ENCODE assay signal across 21 cellular contexts in the genomic region with DNA sequence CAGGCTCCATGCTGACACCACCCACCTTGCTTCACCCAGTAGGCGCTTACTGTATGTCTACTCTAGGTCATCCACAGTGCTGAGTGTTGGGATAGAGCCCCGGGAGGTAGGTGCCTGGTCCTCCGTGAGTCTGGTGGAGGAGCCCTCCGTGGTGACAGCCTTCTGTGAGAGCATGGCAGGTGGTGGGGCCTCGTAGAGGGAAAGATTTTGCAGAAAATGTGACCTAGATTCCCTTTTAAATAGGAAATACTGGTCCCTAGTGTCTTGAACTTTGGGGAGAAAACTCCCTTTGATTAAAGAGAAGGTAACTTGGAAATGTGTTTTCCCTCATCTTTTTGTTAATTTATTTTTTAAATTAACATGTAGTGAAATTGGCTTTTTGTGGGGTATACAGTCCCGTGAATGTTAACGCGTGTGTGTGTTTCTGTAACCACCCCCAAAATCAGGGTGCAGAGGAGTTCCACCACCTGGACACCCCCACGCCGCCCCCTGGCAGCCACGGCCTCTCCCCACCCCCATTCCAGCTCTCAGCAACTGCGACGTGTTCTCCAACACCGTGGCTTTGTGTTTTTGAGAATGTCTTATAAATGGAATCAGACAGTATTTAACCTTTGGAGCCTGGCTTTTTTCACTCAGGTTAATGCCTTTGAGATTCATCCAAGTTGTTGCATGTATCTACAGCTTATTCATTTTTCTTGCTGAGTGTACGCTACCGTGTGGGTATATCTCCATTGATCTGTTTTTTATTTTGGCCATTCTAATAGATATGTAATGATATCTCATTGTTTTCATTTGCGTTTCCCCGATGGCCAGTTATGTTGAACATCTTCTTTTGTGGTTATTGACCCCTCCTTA.
DNase-seq lines count a peak whose midpoint lies in the region; ATAC-seq, FAIRE-seq and TF ChIP-seq lines count a peak whose summit lies in the region.
"Had no signal": no experiment of that assay in that cellular context is flagged by ENCODE, and none has a peak within 500 bp of the region (broad histone marks: within the 10 kb centered on the region; RNA-seq: fewer than 3 reads in every experiment).

No MANE protein-coding gene starts in this region.

- ATAC-seq in activated CD8-positive, alpha-beta T cell treated with anti-CD3 and anti-CD28 coated beads, Interleukin-2, amount 10 ng/mL, durations not matched to agents 7 days and 5 days, result no peak
- no peak for ATAC-seq in activated CD8-positive, alpha-beta T cell treated with anti-CD3 and anti-CD28 coated beads for 36 hours
- ATAC-seq in right lobe of liver (peak; percentile 6 to 62 (median 57)), HepG2 (no peak)

- H3K27ac ChIP-seq in right lobe of liver, result peak overlapping the region in 1 of 3 donors; percentile 2
- no peak overlapping the region for H3K27ac ChIP-seq in HepG2 (ENCODE audit: extremely low read length, insufficient read depth, low read length)
- H3K27ac ChIP-seq: GM23248, HL-60, Peyer's patch had no signal

- in situ Hi-C loops in HepG2 (cut with HindIII; ENCODE audit: extremely low pct_ligation_motif_present, low pct_unique_long_range_greater_than_20kb), result no loop called here

- no TSS peak for BruUV-seq in HepG2 (replicated peaks; lab: Mats Ljungman, UMichigan)

- H3K9me3 Mint-ChIP-seq in activated CD8-positive, alpha-beta T cell treated with anti-CD3 and anti-CD28 coated beads, Interleukin-2, amount 10 ng/mL, durations not matched to agents 7 days and 5 days (ENCODE audit: insufficient read depth), result peaks cover 25% of the 10 kb centered on the region
- H3K9me3 Mint-ChIP-seq in activated CD8-positive, alpha-beta T cell treated with anti-CD3 and anti-CD28 coated beads for 36 hours, result peaks cover 37% of the 10 kb centered on the region
- H3K9me3 Mint-ChIP-seq in activated CD4-positive, alpha-beta memory T cell treated with anti-CD3 and anti-CD28 coated beads, Interleukin-2, amount 10 ng/mL, durations not matched to agents 7 days and 5 days, result peaks cover 20% of the 10 kb centered on the region

- H3K27me3 ChIP-seq in right lobe of liver (no peaks in the 10 kb centered on the region), HepG2 (ENCODE audit: control insufficient read depth in 1 of 2, insufficient read depth in 2 of 2, low read length in 2 of 2) (no peaks in the 10 kb centered on the region)
- H3K27me3 ChIP-seq: Peyer's patch had no signal

- H3K36me3 ChIP-seq in right lobe of liver (no peaks in the 10 kb centered on the region), HepG2 (replicated peaks in 1 of 2; ENCODE audit: control insufficient read depth in 1 of 2, insufficient read depth in 2 of 2, low read length in 2 of 2) (no peaks in the 10 kb centered on the region)
- H3K36me3 ChIP-seq: HAP-1, Peyer's patch had no signal

- DNase-seq in activated CD8-positive, alpha-beta T cell treated with anti-CD3 and anti-CD28 coated beads, Interleukin-2, amount 10 ng/mL, durations not matched to agents 7 days and 5 days, result peak; percentile 4
- DNase-seq in activated CD8-positive, alpha-beta T cell treated with anti-CD3 and anti-CD28 coated beads for 36 hours, result no peak
- DNase-seq in right lobe of liver (peak; percentile 9 to 35 (median 26)), HepG2 (ENCODE audit: low spot score) (no peak), posterior vena cava (ENCODE audit: low spot score) (peak; percentile 30), GM12892 (ENCODE audit: insufficient read length) (no peak), NCI-H1694 treated with DMSO at 0.1 percent for 48 hours (lab: John Stamatoyannopoulos, UW) (no peak)
- DNase-seq in activated CD4-positive, alpha-beta memory T cell treated with anti-CD3 and anti-CD28 coated beads, Interleukin-2, amount 10 ng/mL, durations not matched to agents 7 days and 5 days, result no peak
- DNase-seq: 8988T, COR-L47, GDM1, GM23248, IMR-90, Karpas-422, NCI-H1417 treated with DMSO at 0.1 percent for 48 hours, NCI-H2029 treated with DMSO at 0.1 percent for 48 hours, NCI-H2171 treated with DMSO at 0.1 percent for 48 hours had no signal

- no peaks in the 10 kb centered on the region for H3K79me2 ChIP-seq in HepG2 (ENCODE audit: insufficient read depth, low read length)

- H3K27ac Mint-ChIP-seq in activated CD8-positive, alpha-beta T cell treated with anti-CD3 and anti-CD28 coated beads, Interleukin-2, amount 10 ng/mL, durations not matched to agents 7 days and 5 days, result no peak overlapping the region
- H3K27ac Mint-ChIP-seq in activated CD8-positive, alpha-beta T cell treated with anti-CD3 and anti-CD28 coated beads for 36 hours, result no peak overlapping the region
- no peak overlapping the region for H3K27ac Mint-ChIP-seq in activated CD4-positive, alpha-beta memory T cell treated with anti-CD3 and anti-CD28 coated beads, Interleukin-2, amount 10 ng/mL, durations not matched to agents 7 days and 5 days

- no peak for FAIRE-seq in HepG2 (lab: Jason Lieb, UNC)
- FAIRE-seq in GM12892 (lab: Jason Lieb, UNC), result no peak
- FAIRE-seq: GM19239 had no signal

- no peaks in the 10 kb centered on the region for H3K27me3 Mint-ChIP-seq in activated CD8-positive, alpha-beta T cell treated with anti-CD3 and anti-CD28 coated beads, Interleukin-2, amount 10 ng/mL, durations not matched to agents 7 days and 5 days (ENCODE audit: low read depth)
- no peaks in the 10 kb centered on the region for H3K27me3 Mint-ChIP-seq in activated CD8-positive, alpha-beta T cell treated with anti-CD3 and anti-CD28 coated beads for 36 hours
- no peaks in the 10 kb centered on the region for H3K27me3 Mint-ChIP-seq in activated CD4-positive, alpha-beta memory T cell treated with anti-CD3 and anti-CD28 coated beads, Interleukin-2, amount 10 ng/mL, durations not matched to agents 7 days and 5 days

- no peak for TF ChIP-seq EP300 in HepG2 (IDR thresholded peaks at IDR 0.05; ENCODE audit: low read depth in 2 of 2, low read length in 2 of 2)
- no peak for TF ChIP-seq EP300 in HepG2 (CRISPR knock-in tag; IDR thresholded peaks at IDR 0.05; ENCODE audit: borderline replicate concordance)

- H3K4me2 ChIP-seq in HepG2 (ENCODE audit: low read depth, low read length), result no peak overlapping the region

- no peak overlapping the region for H3K4me3 Mint-ChIP-seq in activated CD8-positive, alpha-beta T cell treated with anti-CD3 and anti-CD28 coated beads, Interleukin-2, amount 10 ng/mL, durations not matched to agents 7 days and 5 days
- no peak overlapping the region for H3K4me3 Mint-ChIP-seq in activated CD8-positive, alpha-beta T cell treated with anti-CD3 and anti-CD28 coated beads for 36 hours
- no peak overlapping the region for H3K4me3 Mint-ChIP-seq in activated CD4-positive, alpha-beta memory T cell treated with anti-CD3 and anti-CD28 coated beads, Interleukin-2, amount 10 ng/mL, durations not matched to agents 7 days and 5 days

- peaks cover 3% of the 10 kb centered on the region for H3K36me3 Mint-ChIP-seq in activated CD8-positive, alpha-beta T cell treated with anti-CD3 and anti-CD28 coated beads, Interleukin-2, amount 10 ng/mL, durations not matched to agents 7 days and 5 days (ENCODE audit: low read depth)
- H3K36me3 Mint-ChIP-seq in activated CD8-positive, alpha-beta T cell treated with anti-CD3 and anti-CD28 coated beads for 36 hours (ENCODE audit: low read depth), result peaks cover 41% of the 10 kb centered on the region
- no peaks in the 10 kb centered on the region for H3K36me3 Mint-ChIP-seq in activated CD4-positive, alpha-beta memory T cell treated with anti-CD3 and anti-CD28 coated beads, Interleukin-2, amount 10 ng/mL, durations not matched to agents 7 days and 5 days (ENCODE audit: low read depth)

- no peak for TF ChIP-seq CTCF in activated CD8-positive, alpha-beta T cell treated with anti-CD3 and anti-CD28 coated beads for 36 hours (IDR thresholded peaks at IDR 0.05)
- TF ChIP-seq CTCF in right lobe of liver (IDR thresholded peaks at IDR 0.05) (no peak), HepG2 (CRISPR knock-in tag; IDR thresholded peaks at IDR 0.05) (no peak)

- H3K4me1 ChIP-seq in right lobe of liver (peaks cover 0 to 5% (median 0%) of the 10 kb centered on the region in 4 donors), HepG2 (ENCODE audit: insufficient read depth, low read length) (no peaks in the 10 kb centered on the region)
- H3K4me1 ChIP-seq: HAP-1, Peyer's patch had no signal

- intact Hi-C loops in activated CD8-positive, alpha-beta T cell treated with anti-CD3 and anti-CD28 coated beads for 36 hours (cut with micrococcal nuclease), result no loop called here
- intact Hi-C loops in right lobe of liver (cut with DNase I) (no loop called here), HepG2 (cut with micrococcal nuclease; ENCODE audit: unreplicated experiment) (no loop called here), posterior vena cava (cut with DNase I) (no loop called here)

- CTCF ChIA-PET in activated CD8-positive, alpha-beta T cell treated with anti-CD3 and anti-CD28 coated beads, Interleukin-2, amount 10 ng/mL, durations not matched to agents 7 days and 5 days (lab: Charles Lee), result no interaction called here
- CTCF ChIA-PET in activated CD8-positive, alpha-beta T cell treated with anti-CD3 and anti-CD28 coated beads for 36 hours (lab: Charles Lee), result no interaction called here
- CTCF ChIA-PET in HepG2 (lab: Yijun Ruan, JAX; ENCODE audit: low intra/inter-chr PET ratio, low total read pairs), result no interaction called here
- CTCF ChIA-PET in activated CD4-positive, alpha-beta memory T cell treated with anti-CD3 and anti-CD28 coated beads, Interleukin-2, amount 10 ng/mL, durations not matched to agents 7 days and 5 days (lab: Charles Lee), result no interaction called here

- H4K20me1 ChIP-seq in HepG2 (ENCODE audit: insufficient read depth, low read length), result no peaks in the 10 kb centered on the region

- POLR2A ChIA-PET in activated CD8-positive, alpha-beta T cell treated with anti-CD3 and anti-CD28 coated beads, Interleukin-2, amount 10 ng/mL, durations not matched to agents 7 days and 5 days (lab: Charles Lee), result no interaction called here
- POLR2A ChIA-PET in activated CD8-positive, alpha-beta T cell treated with anti-CD3 and anti-CD28 coated beads for 36 hours (lab: Charles Lee), result no interaction called here
- POLR2A ChIA-PET in HepG2 (lab: Yijun Ruan, JAX), result no interaction called here
- POLR2A ChIA-PET in activated CD4-positive, alpha-beta memory T cell treated with anti-CD3 and anti-CD28 coated beads, Interleukin-2, amount 10 ng/mL, durations not matched to agents 7 days and 5 days (lab: Charles Lee), result no interaction called here

- TF ChIP-seq RAD21 in HepG2 (CRISPR knock-in tag; IDR thresholded peaks at IDR 0.05), result no peak

- no peak overlapping the region for H3K4me3 ChIP-seq in right lobe of liver
- no peak overlapping the region for H3K4me3 ChIP-seq in HepG2 (replicated peaks in 1 of 3; ENCODE audit: insufficient read depth in 1 of 3, low read depth in 2 of 3, low read length in 3 of 3)
- H3K4me3 ChIP-seq: GM23248, HAP-1, Peyer's patch had no signal

- H3K9ac ChIP-seq in HepG2 (ENCODE audit: insufficient read depth, low read depth, low read length), result no peak overlapping the region
- H3K9ac ChIP-seq: GM23248 had no signal

- no peak overlapping the region for H2AFZ ChIP-seq in HepG2 (ENCODE audit: low read length)
- H2AFZ ChIP-seq: GM23248 had no signal

- 59% methylated on average over 15 of the region's 18 CpGs for WGBS in right lobe of liver (ENCODE audit: insufficient coverage, low coverage, low lambda C conversion rate, missing lambda C conversion rate)
- WGBS in HepG2 (ENCODE audit: low lambda C conversion rate), result 86% methylated on average over 18 of the region's 18 CpGs

- no peak for TF ChIP-seq POLR2A in right lobe of liver (IDR thresholded peaks at IDR 0.05)
- no peak for TF ChIP-seq POLR2A in HepG2 (IDR thresholded peaks at IDR 0.05; ENCODE audit: insufficient read depth in 1 of 2, low read depth in 2 of 2, low read length in 2 of 2)
- no peak for TF ChIP-seq POLR2A in GM12892 (IDR thresholded peaks at IDR 0.05; ENCODE audit: low read depth, low read length)

- no peaks in the 10 kb centered on the region for H3K4me1 Mint-ChIP-seq in activated CD8-positive, alpha-beta T cell treated with anti-CD3 and anti-CD28 coated beads, Interleukin-2, amount 10 ng/mL, durations not matched to agents 7 days and 5 days (ENCODE audit: low read depth)
- no peaks in the 10 kb centered on the region for H3K4me1 Mint-ChIP-seq in activated CD8-positive, alpha-beta T cell treated with anti-CD3 and anti-CD28 coated beads for 36 hours (ENCODE audit: low read depth)
- no peaks in the 10 kb centered on the region for H3K4me1 Mint-ChIP-seq in activated CD4-positive, alpha-beta memory T cell treated with anti-CD3 and anti-CD28 coated beads, Interleukin-2, amount 10 ng/mL, durations not matched to agents 7 days and 5 days

- no peaks in the 10 kb centered on the region for H3K9me3 ChIP-seq in right lobe of liver
- peaks cover 57% of the 10 kb centered on the region for H3K9me3 ChIP-seq in HepG2 (ENCODE audit: low read length)
- H3K9me3 ChIP-seq: HAP-1 had no signal

Comparison
In these comparisons a context has a peak if more than half of its experiments do, and no peak if none do; other contexts are left out.
1. ATAC-seq: peak in right lobe of liver (4 of 4); none in activated CD8-positive, alpha-beta T cell treated with anti-CD3 and anti-CD28 coated beads, Interleukin-2, amount 10 ng/mL, durations not matched to agents 7 days and 5 days (single experiment), activated CD8-positive, alpha-beta T cell treated with anti-CD3 and anti-CD28 coated beads for 36 hours (single experiment) and HepG2 (single experiment).
2. DNase-seq: peak in activated CD8-positive, alpha-beta T cell treated with anti-CD3 and anti-CD28 coated beads, Interleukin-2, amount 10 ng/mL, durations not matched to agents 7 days and 5 days (single experiment), right lobe of liver (3 of 3) and posterior vena cava (single experiment); none in activated CD8-positive, alpha-beta T cell treated with anti-CD3 and anti-CD28 coated beads for 36 hours (single experiment), HepG2 (single experiment), activated CD4-positive, alpha-beta memory T cell treated with anti-CD3 and anti-CD28 coated beads, Interleukin-2, amount 10 ng/mL, durations not matched to agents 7 days and 5 days (single experiment), GM12892 (single experiment) and NCI-H1694 treated with DMSO at 0.1 percent for 48 hours (single experiment).